ENCODE assay signal across 16 cellular contexts in genomic region chr16:17367034-17367433, GRCh38.
DNase-seq lines count a peak whose midpoint lies in the region; ATAC-seq, FAIRE-seq and TF ChIP-seq lines count a peak whose summit lies in the region.
"Had no signal": no experiment of that assay in that cellular context is flagged by ENCODE, and none has a peak within 500 bp of the region (broad histone marks: within the 10 kb centered on the region; RNA-seq: fewer than 3 reads in every experiment).

No MANE protein-coding gene starts in this region.

- H3K36me3 Mint-ChIP-seq in activated B cell treated with CpG ODN at 0.5 μM for 24 hours (ENCODE audit: low read depth): no peaks in the 10 kb centered on the region

- H3K36me3 ChIP-seq in BLaER1: peaks cover 14% of the 10 kb centered on the region
- H3K36me3 ChIP-seq in mucosa of descending colon (ENCODE audit: low read depth): no peaks in the 10 kb centered on the region
- H3K36me3 ChIP-seq: ovary had no signal

- CTCF ChIA-PET in activated B cell treated with CpG ODN at 0.5 μM for 24 hours (lab: Charles Lee): interaction anchor here (0.8 to 2.4 kb wide), 3 partner anchors 8 to 101 kb away, joined by 3 to 9 read pairs (median 5); no protein-coding TSS in a partner anchor

- POLR2A ChIA-PET in activated B cell treated with CpG ODN at 0.5 μM for 24 hours (lab: Charles Lee): interaction anchor here (1.2 to 2.3 kb wide), 6 partner anchors 11 to 65 kb away, joined by 4 to 26 read pairs (median 6); no protein-coding TSS in a partner anchor

- H3K27ac ChIP-seq in BLaER1: peak overlapping the region; percentile 92
- H3K27ac ChIP-seq: ovary had no signal

- peaks cover 4% of the 10 kb centered on the region; the same call in 1 of the 2 replicates for H4K20me1 ChIP-seq in BLaER1

- H3K4me3 ChIP-seq in BLaER1 (no peak overlapping the region), mucosa of descending colon (no peak overlapping the region)
- H3K4me3 ChIP-seq: ovary had no signal

- H3K27me3 Mint-ChIP-seq in activated B cell treated with CpG ODN at 0.5 μM for 24 hours: no peaks in the 10 kb centered on the region

- intact Hi-C loops in activated B cell treated with CpG ODN at 0.5 μM for 24 hours (cut with micrococcal nuclease): loop anchor here (1.0 kb wide), 1 partner anchor 49 kb away; no protein-coding TSS in a partner anchor
- intact Hi-C loops in mucosa of descending colon (cut with DNase I, micrococcal nuclease): no loop called here
- intact Hi-C loops in left ventricle myocardium superior (cut with micrococcal nuclease): no loop called here

- H3K4me1 Mint-ChIP-seq in activated B cell treated with CpG ODN at 0.5 μM for 24 hours: peaks cover 98% of the 10 kb centered on the region

- peaks cover 1% of the 10 kb centered on the region for H3K9me3 Mint-ChIP-seq in activated B cell treated with CpG ODN at 0.5 μM for 24 hours

- H3K4me1 ChIP-seq in BLaER1 (peaks cover 98% of the 10 kb centered on the region), mucosa of descending colon (ENCODE audit: low read depth) (peaks cover 25% of the 10 kb centered on the region)

- peak overlapping the region; percentile 95 for H3K27ac Mint-ChIP-seq in activated B cell treated with CpG ODN at 0.5 μM for 24 hours

- H3K9ac ChIP-seq in BLaER1: peak overlapping the region; percentile 36; the same call in 1 of the 2 replicates

- H3K9me3 ChIP-seq in BLaER1 (no peaks in the 10 kb centered on the region), mucosa of descending colon (no peaks in the 10 kb centered on the region)
- H3K9me3 ChIP-seq: ovary had no signal

- peak overlapping the region; percentile 92 for H3K4me2 ChIP-seq in BLaER1

- TF ChIP-seq CTCF in activated B cell treated with CpG ODN at 0.5 μM for 24 hours (IDR thresholded peaks at IDR 0.05): no peak
- TF ChIP-seq CTCF in mucosa of descending colon (IDR thresholded peaks at IDR 0.05): no peak

- DNase-seq in GM12891 (ENCODE audit: insufficient read length, low spot score): no peak
- no peak for DNase-seq in activated B cell treated with CpG ODN at 0.5 μM for 24 hours
- DNase-seq in mucosa of descending colon: peak in 1 of 3 donors; percentile 60
- DNase-seq in NCI-H1436 (lab: John Stamatoyannopoulos, UW): no peak
- no peak for DNase-seq in left ventricle myocardium superior
- DNase-seq: mesenchymal stem cell, NCI-H1694 treated with DMSO at 0.1 percent for 48 hours, NCI-H748 treated with DMSO at 0.1 percent for 48 hours, ovary, SHP77 treated with DMSO at 0.1 percent for 48 hours had no signal

- ATAC-seq in activated B cell treated with CpG ODN at 0.5 μM for 24 hours (ENCODE audit: low read depth) (peak; percentile 52), mucosa of descending colon (peak; percentile 15), HG03280 (IDR thresholded peaks at IDR 0.05; ENCODE audit: unreplicated experiment) (no peak), HG02938 (IDR thresholded peaks at IDR 0.05; ENCODE audit: unreplicated experiment) (no peak), left ventricle myocardium superior (no peak)
- ATAC-seq: activated CD4-positive, CD25-positive, alpha-beta regulatory T cell treated with anti-CD3 and anti-CD28 coated beads, Interleukin-2, amount 50 U/mL, for 24 hours had no signal

- FAIRE-seq in GM12891 (lab: Jason Lieb, UNC): peak; percentile 89
- FAIRE-seq: colon, G401.6 had no signal

- H3K4me3 Mint-ChIP-seq in activated B cell treated with CpG ODN at 0.5 μM for 24 hours: peak overlapping the region; percentile 59

- no peak for TF ChIP-seq POLR2A in GM12891 (IDR thresholded peaks at IDR 0.05; ENCODE audit: low read depth, low read length)

- H3K27me3 ChIP-seq in BLaER1: no peaks in the 10 kb centered on the region
- H3K27me3 ChIP-seq: ovary had no signal

TF ChIP-seq in GM12891, 5 proteins besides CTCF, POLR2A, EP300 and RAD21:
- TF ChIP-seq POLR2AphosphoS5 (IDR thresholded peaks at IDR 0.05; ENCODE audit: low read depth, low read length) (no peak), POU2F2 (IDR thresholded peaks at IDR 0.05; ENCODE audit: low read depth, low read length) (no peak), TAF1 (IDR thresholded peaks at IDR 0.05; ENCODE audit: low read depth, low read length) (no peak), PAX5 (IDR thresholded peaks at IDR 0.05; ENCODE audit: insufficient read depth, low read length, severe bottlenecking) (no peak)

Comparison
In these comparisons a context has a peak if more than half of its experiments do, and no peak if none do; other contexts are left out.
1. ATAC-seq: peak in activated B cell treated with CpG ODN at 0.5 μM for 24 hours (single experiment) and mucosa of descending colon (single experiment); none in HG03280 (single experiment), HG02938 (single experiment) and left ventricle myocardium superior (single experiment).